8 cellular contexts compared by ENCODE assay signal in genomic region chr14:21072102-21072501, GRCh38.
DNase-seq lines count a peak whose midpoint lies in the region; ATAC-seq lines count a peak whose summit lies in the region.

No MANE protein-coding gene starts in this region.

- H3K27ac Mint-ChIP-seq in stimulated activated memory B cell treated with anti-CD40 and anti-IgM and Interleukin-4, amounts not matched to agents 10 μg/mL and 1 μg/mL and 100 μg/mL, for 72 hours = peak overlapping the region; percentile 13

- peaks cover 12% of the 10 kb centered on the region for H3K36me3 ChIP-seq in iPS-15b (ENCODE audit: control insufficient read depth, insufficient read depth, low read length)

- H3K4me3 ChIP-seq in iPS-15b (ENCODE audit: low read depth, low read length) = peak overlapping the region; percentile 84

- H3K27me3 ChIP-seq in iPS-15b (ENCODE audit: control insufficient read depth, insufficient read depth, low read length) = peaks cover 33% of the 10 kb centered on the region

- H3K36me3 Mint-ChIP-seq in stimulated activated memory B cell treated with anti-CD40 and anti-IgM and Interleukin-4, amounts not matched to agents 10 μg/mL and 1 μg/mL and 100 μg/mL, for 72 hours = no peaks in the 10 kb centered on the region

- H3K4me3 Mint-ChIP-seq in stimulated activated memory B cell treated with anti-CD40 and anti-IgM and Interleukin-4, amounts not matched to agents 10 μg/mL and 1 μg/mL and 100 μg/mL, for 72 hours = peak overlapping the region; percentile 77

- no peak for ATAC-seq in stimulated activated memory B cell treated with anti-CD40 and anti-IgM and Interleukin-4, amounts not matched to agents 10 μg/mL and 1 μg/mL and 100 μg/mL, for 72 hours
- no peak for ATAC-seq in HG02981 (IDR thresholded peaks at IDR 0.05; ENCODE audit: unreplicated experiment)
- ATAC-seq in GM21515 (IDR thresholded peaks at IDR 0.05; ENCODE audit: unreplicated experiment) = no peak

- peak overlapping the region; percentile 24 for H3K9ac ChIP-seq in iPS-15b (ENCODE audit: low read depth, low read length)

- H3K9me3 ChIP-seq in iPS-15b (ENCODE audit: control insufficient read depth, insufficient read depth, low read length) = no peaks in the 10 kb centered on the region

- DNase-seq in AG08395 (ENCODE audit: low spot score) (peak; percentile 72), KBM-7 (peak; percentile 90)
- no peak for DNase-seq in stimulated activated CD4-positive, alpha-beta T cell treated with anti-CD3 and anti-CD28 coated beads, Interleukin-4, amount 100 ng/mL, for 1 hour

- in situ Hi-C loops in KBM-7 (cut with MboI; ENCODE audit: low pct_unique_long_range_greater_than_20kb, low sequenced_read_pairs) = no loop called here

- peaks cover 42% of the 10 kb centered on the region for H3K4me1 Mint-ChIP-seq in stimulated activated memory B cell treated with anti-CD40 and anti-IgM and Interleukin-4, amounts not matched to agents 10 μg/mL and 1 μg/mL and 100 μg/mL, for 72 hours

- peaks cover 54% of the 10 kb centered on the region for H3K27me3 Mint-ChIP-seq in stimulated activated memory B cell treated with anti-CD40 and anti-IgM and Interleukin-4, amounts not matched to agents 10 μg/mL and 1 μg/mL and 100 μg/mL, for 72 hours

- H3K9me3 Mint-ChIP-seq in stimulated activated memory B cell treated with anti-CD40 and anti-IgM and Interleukin-4, amounts not matched to agents 10 μg/mL and 1 μg/mL and 100 μg/mL, for 72 hours = no peaks in the 10 kb centered on the region

- H3K4me1 ChIP-seq in iPS-15b (ENCODE audit: control insufficient read depth, insufficient read depth, low read length) = peaks cover 8% of the 10 kb centered on the region

- H3K27ac ChIP-seq in angular gyrus (ENCODE audit: low read depth, low read length) = peak overlapping the region; percentile 88
